In genomic region chr16:27239906-27240655, GRCh38 we compare ENCODE assay signal across 12 cellular contexts. TPM values are rescaled to one million over a fixed set of nuclear protein-coding genes. Genes with fewer than 3 reads are reported as not detected.
DNase-seq lines count a peak whose midpoint lies in the region; ATAC-seq and TF ChIP-seq lines count a peak whose summit lies in the region.
"Had no signal": no experiment of that assay in that cellular context is flagged by ENCODE, and none has a peak within 500 bp of the region (broad histone marks: within the 10 kb centered on the region; RNA-seq: fewer than 3 reads in every experiment).

No MANE protein-coding gene starts in this region.

- no peaks in the 10 kb centered on the region for H3K27me3 ChIP-seq in CD4-positive, alpha-beta memory T cell (ENCODE audit: insufficient read depth, low read length)
- H3K27me3 ChIP-seq in OCI-LY1 (ENCODE audit: insufficient read depth, low read length) (no peaks in the 10 kb centered on the region), ovary (no peaks in the 10 kb centered on the region)
- H3K27me3 ChIP-seq: BLaER1 treated with 17β-estradiol and CSF1 and Interleukin-3, amounts not matched to agents 10 nM and 100 nM; left lung had no signal

- no peak for TF ChIP-seq EP300 in ovary (IDR thresholded peaks at IDR 0.05)

- H3K4me1 Mint-ChIP-seq in CD4-positive, alpha-beta memory T cell, result peaks cover 63 to 93% (median 78%) of the 10 kb centered on the region in 4 donors

- peaks cover 7% of the 10 kb centered on the region; the same call in 1 of the 2 replicates for H3F3A ChIP-seq in OCI-LY1 (ENCODE audit: insufficient read depth, low read length)

- no peak overlapping the region for H3K9ac ChIP-seq in OCI-LY1 (ENCODE audit: low read length)

- CTCF ChIA-PET in CD4-positive, alpha-beta memory T cell (lab: Charles Lee; ENCODE audit: partially characterized antibody), result interaction anchor here (1.0 to 5.0 kb wide), 4 partner anchors 9 to 210 kb away, joined by 3 to 33 read pairs (median 10); no protein-coding TSS in a partner anchor

- ATAC-seq in HG03045 (IDR thresholded peaks at IDR 0.05; ENCODE audit: unreplicated experiment), result no peak
- ATAC-seq: left lung had no signal

- 90 to 92% (median 91%) methylated on average over 9 of the region's 9 CpGs for WGBS in ovary, 3 donors

- peak overlapping the region; percentile 67 to 100 (median 97) for H3K27ac Mint-ChIP-seq in CD4-positive, alpha-beta memory T cell

- H3K27me3 Mint-ChIP-seq in CD4-positive, alpha-beta memory T cell, result no peaks in the 10 kb centered on the region

- H3K4me3 ChIP-seq in CD4-positive, alpha-beta memory T cell (ENCODE audit: low read length in 2 of 2), result no peak overlapping the region
- H3K4me3 ChIP-seq in OCI-LY1 (ENCODE audit: low read depth, low read length, poor library complexity, severe bottlenecking) (no peak overlapping the region), ovary (no peak overlapping the region)
- H3K4me3 ChIP-seq: BLaER1 treated with 17β-estradiol and CSF1 and Interleukin-3, amounts not matched to agents 10 nM and 100 nM; left lung had no signal

- no peak overlapping the region for H3K4me2 ChIP-seq in OCI-LY1 (ENCODE audit: low read length)

- peaks cover 0 to 13% of the 10 kb centered on the region in 2 donors for H3K36me3 Mint-ChIP-seq in CD4-positive, alpha-beta memory T cell

- H3K27ac ChIP-seq in CD4-positive, alpha-beta memory T cell (ENCODE audit: low read depth, low read length), result peak overlapping the region; percentile 19
- H3K27ac ChIP-seq in OCI-LY1 (ENCODE audit: low read depth, low read length, poor library complexity, severe bottlenecking) (peak overlapping the region; percentile 98), ovary (no peak overlapping the region)
- H3K27ac ChIP-seq: BLaER1 treated with 17β-estradiol and CSF1 and Interleukin-3, amounts not matched to agents 10 nM and 100 nM had no signal

- H2AFZ ChIP-seq in OCI-LY1 (ENCODE audit: low read length), result no peak overlapping the region

- no peaks in the 10 kb centered on the region for H3K9me2 ChIP-seq in OCI-LY1 (ENCODE audit: low read depth, low read length)

- H3K9me3 Mint-ChIP-seq in CD4-positive, alpha-beta memory T cell, result no peaks in the 10 kb centered on the region

- POLR2A ChIA-PET in CD4-positive, alpha-beta memory T cell (lab: Charles Lee; ENCODE audit: partially characterized antibody), result interaction anchor here (1.0 to 11.9 kb wide), 6 partner anchors 15 to 129 kb away, joined by 3 to 239 read pairs (median 28); partner anchors contain the start of genes KDM8 and NSMCE1

- H3K36me3 ChIP-seq in CD4-positive, alpha-beta memory T cell (ENCODE audit: insufficient read depth, low read length), result no peaks in the 10 kb centered on the region
- no peaks in the 10 kb centered on the region; the same call in 1 of the 2 replicates for H3K36me3 ChIP-seq in OCI-LY1 (ENCODE audit: insufficient read depth, low read length)
- H3K36me3 ChIP-seq in ovary, result no peaks in the 10 kb centered on the region
- H3K36me3 ChIP-seq: BLaER1 treated with 17β-estradiol and CSF1 and Interleukin-3, amounts not matched to agents 10 nM and 100 nM; left lung had no signal

- no peak for DNase-seq in CD4-positive, alpha-beta memory T cell
- DNase-seq in dermis blood vessel endothelial cell, result peak; percentile 54
- peak in 3 of 5 donors; percentile 7 to 13 (median 13) for DNase-seq in ovary
- DNase-seq in cerebellum (ENCODE audit: low spot score), result no peak
- DNase-seq in G401 (ENCODE audit: low spot score), result no peak
- DNase-seq: NCI-H146; NCI-H510A treated with DMSO at 0.1 percent for 48 hours; stimulated activated CD4-positive, alpha-beta T cell treated with anti-CD3 and anti-CD28 coated beads, Interleukin-2, amount 100 ng/mL, for 24 hours had no signal

- H3K9me3 ChIP-seq in CD4-positive, alpha-beta memory T cell (ENCODE audit: control insufficient read depth in 1 of 2, low read length in 2 of 2), result no peaks in the 10 kb centered on the region
- H3K9me3 ChIP-seq in OCI-LY1 (ENCODE audit: low read length), result no peaks in the 10 kb centered on the region
- H3K9me3 ChIP-seq in ovary, result no peaks in the 10 kb centered on the region
- H3K9me3 ChIP-seq: BLaER1 treated with 17β-estradiol and CSF1 and Interleukin-3, amounts not matched to agents 10 nM and 100 nM; left lung had no signal

- no peak for TF ChIP-seq POLR2A in ovary (IDR thresholded peaks at IDR 0.05)

- intact Hi-C loops in CD4-positive, alpha-beta memory T cell (cut with micrococcal nuclease), result no loop called here
- intact Hi-C loops in ovary (cut with DNase I), result loop anchor here in 1 of 4 donors (2.0 kb wide), 1 partner anchor 129 kb away; no protein-coding TSS in a partner anchor

- H4K20me1 ChIP-seq in OCI-LY1 (ENCODE audit: insufficient read depth, low read length), result no peaks in the 10 kb centered on the region
- H4K20me1 ChIP-seq: BLaER1 treated with 17β-estradiol and CSF1 and Interleukin-3, amounts not matched to agents 10 nM and 100 nM had no signal

- peak overlapping the region in 2 of 8 donors; percentile 27 to 44 for H3K4me3 Mint-ChIP-seq in CD4-positive, alpha-beta memory T cell

- H3K79me2 ChIP-seq in OCI-LY1 (ENCODE audit: insufficient read depth, low read length), result no peaks in the 10 kb centered on the region

- in situ Hi-C loops in G401 (cut with HindIII; ENCODE audit: low sequenced_read_pairs), result no loop called here

- H3K4me1 ChIP-seq in CD4-positive, alpha-beta memory T cell (ENCODE audit: insufficient read depth, low read length), result peaks cover 75% of the 10 kb centered on the region
- peaks cover 66% of the 10 kb centered on the region for H3K4me1 ChIP-seq in OCI-LY1 (ENCODE audit: insufficient read depth, low read length, severe bottlenecking)
- H3K4me1 ChIP-seq in ovary (ENCODE audit: insufficient read depth), result peaks cover 32% of the 10 kb centered on the region

- TF ChIP-seq CTCF in OCI-LY1 (IDR thresholded peaks at IDR 0.05; ENCODE audit: low read length), result no peak
- no peak for TF ChIP-seq CTCF in ovary (IDR thresholded peaks at IDR 0.05)

RNA-seq across cellular contexts. Expression of gene NSMCE1, which starts 28.5 kb away (rescaled TPM):
- total RNA-seq in CD4-positive, alpha-beta memory T cell, result 10 to 100 TPM; 66.6 to 70.7 TPM
- 100 to 1,000 TPM; 142 to 202 TPM for polyA plus RNA-seq in CD4-positive, alpha-beta memory T cell
- total RNA-seq in dermis blood vessel endothelial cell (43.0 and 77.3 TPM in 2 replicates), ovary (10 to 100 TPM; 19.8 to 68.4 (median 48.9) TPM), cerebellum (27.0 TPM)
- 10 to 100 TPM; 57.2 to 66.0 TPM for polyA plus RNA-seq in ovary
- 16.1 and 32.5 TPM in 2 replicates for total RNA-seq in G401 (2014; rRNA removed; shearing (Covaris generic))

RNA-seq across cellular contexts. Expression of gene KDM8, which starts 36.8 kb away (rescaled TPM):
- total RNA-seq in CD4-positive, alpha-beta memory T cell, result 10 to 100 TPM; 28.6 to 31.0 TPM
- polyA plus RNA-seq in CD4-positive, alpha-beta memory T cell, result 1 to 10 TPM; 4.8 to 8.1 TPM
- 3.7 and 4.7 TPM in 2 replicates for total RNA-seq in dermis blood vessel endothelial cell
- 10 to 100 TPM in 1 of 7 donors, 1 to 10 TPM in 6; 3.8 to 11.0 (median 7.2) TPM for total RNA-seq in ovary
- 1 to 10 TPM; 3.7 to 5.0 TPM for polyA plus RNA-seq in ovary
- total RNA-seq in cerebellum, result 2.9 TPM
- total RNA-seq in G401 (2014; rRNA removed; shearing (Covaris generic)), result 7.4 and 11.5 TPM in 2 replicates

Comparison
In these comparisons a context has a peak if more than half of its experiments do, and no peak if none do; other contexts are left out.
1. DNase-seq: peak in dermis blood vessel endothelial cell (single experiment) and ovary (3 of 5); none in CD4-positive, alpha-beta memory T cell (0 of 5), cerebellum (single experiment) and G401 (single experiment).
2. H3K27ac ChIP-seq: peak in CD4-positive, alpha-beta memory T cell (single experiment) and OCI-LY1 (single experiment); none in ovary (0 of 2).